8 cellular contexts compared by ENCODE assay signal in the genomic region with DNA sequence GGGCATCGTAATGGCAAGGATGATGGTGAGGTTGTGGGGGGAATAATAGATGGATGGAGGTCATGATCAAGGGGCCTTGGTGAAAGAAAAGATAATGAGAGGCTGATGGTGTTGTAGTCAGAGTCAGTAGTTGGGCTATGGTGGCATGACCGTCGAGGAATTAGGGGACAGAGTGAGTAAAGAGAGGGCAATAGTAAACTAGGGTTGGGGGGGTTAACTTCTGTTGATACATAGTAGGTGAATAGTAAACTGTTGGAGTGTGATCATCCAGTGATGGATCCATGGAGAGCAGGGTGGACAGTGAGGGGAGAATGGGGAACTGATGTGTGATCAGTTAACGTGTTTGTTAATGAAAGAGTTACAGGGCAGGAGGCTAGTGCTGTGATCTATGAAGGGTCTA. TPM values are rescaled to one million over a fixed set of nuclear protein-coding genes. Genes with fewer than 3 reads are reported as not detected.
DNase-seq lines count a peak whose midpoint lies in the region; ATAC-seq and TF ChIP-seq lines count a peak whose summit lies in the region.

No MANE protein-coding gene starts in this region.

- H3K27me3 Mint-ChIP-seq in activated T-cell treated with anti-CD3 and anti-CD28 coated beads, Interleukin-2, amount 50 U/mL, for 4 hours (ENCODE audit: low read depth) = no peaks in the 10 kb centered on the region

- H3K4me3 ChIP-seq in adipocyte (ENCODE audit: low read length) (peak overlapping the region; percentile 89), left lung (peak overlapping the region; percentile 46 to 65), tibial artery (peak overlapping the region; percentile 73 to 77)

- H3K36me3 Mint-ChIP-seq in activated T-cell treated with anti-CD3 and anti-CD28 coated beads, Interleukin-2, amount 50 U/mL, for 4 hours (ENCODE audit: insufficient read depth) = peaks cover 10% of the 10 kb centered on the region

- H3K4me3 Mint-ChIP-seq in activated T-cell treated with anti-CD3 and anti-CD28 coated beads, Interleukin-2, amount 50 U/mL, for 4 hours = peak overlapping the region; percentile 96

- no peaks in the 10 kb centered on the region for H3K4me1 ChIP-seq in adipocyte (ENCODE audit: control insufficient read depth, insufficient read depth, low read length)
- no peaks in the 10 kb centered on the region for H3K4me1 ChIP-seq in left lung
- peaks cover 0 to 17% (median 4%) of the 10 kb centered on the region in 4 donors for H3K4me1 ChIP-seq in tibial artery

- no peak overlapping the region for H3K27ac ChIP-seq in left lung
- peak overlapping the region; percentile 87 to 92 for H3K27ac ChIP-seq in tibial artery

- intact Hi-C loops in left lung (cut with DNase I) = no loop called here
- intact Hi-C loops in tibial artery (cut with DNase I; ENCODE audit: low total_unique reads) = loop anchor here (10.0 kb wide), 1 partner anchor 118 kb away; the partner anchor contains the start of gene WDR13

- no peak for TF ChIP-seq CTCF in left lung (IDR thresholded peaks at IDR 0.05)
- no peak for TF ChIP-seq CTCF in tibial artery (IDR thresholded peaks at IDR 0.05)

- H3K9ac ChIP-seq in adipocyte (ENCODE audit: low read length) = peak overlapping the region; percentile 94

- ATAC-seq in activated T-cell treated with anti-CD3 and anti-CD28 coated beads, Interleukin-2, amount 50 U/mL, for 4 hours = no peak
- ATAC-seq in left lung = no peak

- no peaks in the 10 kb centered on the region for H3K9me3 ChIP-seq in adipocyte (ENCODE audit: control insufficient read depth, low read length)
- H3K9me3 ChIP-seq in left lung = no peaks in the 10 kb centered on the region
- no peaks in the 10 kb centered on the region for H3K9me3 ChIP-seq in tibial artery

- H3K4me1 Mint-ChIP-seq in activated T-cell treated with anti-CD3 and anti-CD28 coated beads, Interleukin-2, amount 50 U/mL, for 4 hours (ENCODE audit: low read depth) = peaks cover 31% of the 10 kb centered on the region

- H3K36me3 ChIP-seq in adipocyte (ENCODE audit: control insufficient read depth, insufficient read depth, low read length, severe bottlenecking) = peaks cover 9% of the 10 kb centered on the region
- H3K36me3 ChIP-seq in left lung = peaks cover 0 to 24% of the 10 kb centered on the region in 2 donors
- H3K36me3 ChIP-seq in tibial artery = peaks cover 0 to 32% (median 11%) of the 10 kb centered on the region in 3 donors

- no peaks in the 10 kb centered on the region for H3K27me3 ChIP-seq in adipocyte (replicated peaks; ENCODE audit: control insufficient read depth, insufficient read depth, low read length)
- no peaks in the 10 kb centered on the region for H3K27me3 ChIP-seq in left lung
- no peaks in the 10 kb centered on the region for H3K27me3 ChIP-seq in tibial artery

- no peak for DNase-seq in activated T-cell treated with anti-CD3 and anti-CD28 coated beads, Interleukin-2, amount 50 U/mL, for 4 hours
- DNase-seq in activated T-cell treated with anti-CD3 and anti-CD28 coated beads, Interleukin-2, amount 50 U/mL, for 48 hours = no peak
- DNase-seq in adipocyte (ENCODE audit: low read depth) = no peak
- DNase-seq in left lung = no peak
- no peak for DNase-seq in tibial artery
- DNase-seq in NCI-H1417 treated with DMSO at 0.1 percent for 48 hours (lab: John Stamatoyannopoulos, UW) = no peak
- DNase-seq in amygdala (lab: John Stamatoyannopoulos, UW) = no peak
- DNase-seq in NCI-H2081 treated with DMSO at 0.1 percent for 48 hours (lab: John Stamatoyannopoulos, UW) = no peak

- H3K9me3 Mint-ChIP-seq in activated T-cell treated with anti-CD3 and anti-CD28 coated beads, Interleukin-2, amount 50 U/mL, for 4 hours = no peaks in the 10 kb centered on the region

RNA-seq across cellular contexts. Expression of gene FTSJ1, which starts 0.9 kb away (rescaled TPM):
- total RNA-seq in activated T-cell treated with anti-CD3 and anti-CD28 coated beads, Interleukin-2, amount 50 U/mL, for 4 hours = 100 to 1,000 TPM; 130 to 147 (median 134) TPM
- total RNA-seq in left lung = 10 to 100 TPM; 33.7 to 46.6 TPM

RNA-seq across cellular contexts. Expression of gene SLC38A5, which starts 6.9 kb away (rescaled TPM):
- 100 to 1,000 TPM; 247 to 282 (median 271) TPM for total RNA-seq in activated T-cell treated with anti-CD3 and anti-CD28 coated beads, Interleukin-2, amount 50 U/mL, for 4 hours
- 10 to 100 TPM; 21.2 to 70.7 TPM for total RNA-seq in left lung

RNA-seq across cellular contexts. Expression of gene PORCN, which starts 31.9 kb away (rescaled TPM):
- total RNA-seq in activated T-cell treated with anti-CD3 and anti-CD28 coated beads, Interleukin-2, amount 50 U/mL, for 4 hours = 1 to 10 TPM; 7.5 to 10.0 (median 9.4) TPM
- total RNA-seq in left lung = 10 to 100 TPM in 1 of 2 donors, 1 to 10 TPM in 1; 8.4 to 12.2 TPM

RNA-seq across cellular contexts. Expression of gene EBP, which starts 44.7 kb away (rescaled TPM):
- total RNA-seq in activated T-cell treated with anti-CD3 and anti-CD28 coated beads, Interleukin-2, amount 50 U/mL, for 4 hours = 100 to 1,000 TPM in 2 of 3 donors, 10 to 100 TPM in 1; 87.0 to 113 (median 106) TPM
- total RNA-seq in left lung = 100 to 1,000 TPM in 1 of 2 donors, 10 to 100 TPM in 1; 74.2 to 200 TPM

Comparison
In these comparisons a context has a peak if more than half of its experiments do, and no peak if none do; other contexts are left out.
1. H3K27ac ChIP-seq: peak in tibial artery (2 of 2); none in left lung (0 of 2).
2. Peak in every context shown above with its lines, with median percentiles within 50 percentile points of each other: H3K4me3 ChIP-seq.